ENCODE assay signal across 1 cellular context in genomic region chr2:200812122-200813022, GRCh38.
A peak's percentile ranks its signal among the peaks of the same experiment; 100 is the strongest.
TF ChIP-seq lines count a peak whose summit lies in the region.

No MANE protein-coding gene starts in this region.

TF ChIP-seq in HepG2, 621 proteins besides CTCF, POLR2A, EP300 and RAD21 (continued from another document and continues in another):
- TF ChIP-seq TFDP2 (CRISPR knock-in tag; IDR thresholded peaks at IDR 0.05) (peak; percentile 92), BRD4 (CRISPR knock-in tag; IDR thresholded peaks at IDR 0.05) (no peak), ZNF879 (CRISPR knock-in tag; IDR thresholded peaks at IDR 0.05) (0 out of 2 replicates have a peak, but pooled peaks have one; percentile 59), ZSCAN25 (CRISPR knock-in tag; IDR thresholded peaks at IDR 0.05) (peak; percentile 67; the same call in 1 of the 2 replicates), ZNF10 (CRISPR knock-in tag; IDR thresholded peaks at IDR 0.05; ENCODE audit: borderline replicate concordance, low read depth) (no peak), ZNF225 (CRISPR knock-in tag; IDR thresholded peaks at IDR 0.05) (no peak), ZBTB3 (CRISPR knock-in tag; IDR thresholded peaks at IDR 0.05; ENCODE audit: borderline replicate concordance, low read depth) (no peak; the same call in none of the 2 replicates), ZNF264 (CRISPR knock-in tag; IDR thresholded peaks at IDR 0.05) (no peak), GATA4 (IDR thresholded peaks at IDR 0.05; ENCODE audit: borderline replicate concordance, low read depth) (no peak), TRIM24 (CRISPR knock-in tag; IDR thresholded peaks at IDR 0.05) (no peak), FIP1L1 (IDR thresholded peaks at IDR 0.05; ENCODE audit: borderline replicate concordance, insufficient read depth, low read depth, low read length) (no peak), ZNF468 (CRISPR knock-in tag; IDR thresholded peaks at IDR 0.05) (no peak), ZNF446 (CRISPR knock-in tag; IDR thresholded peaks at IDR 0.05) (no peak), ZBTB7A (CRISPR knock-in tag; IDR thresholded peaks at IDR 0.05) (peak; percentile 48; the same call in 1 of the 2 replicates), NAIF1 (CRISPR knock-in tag; IDR thresholded peaks at IDR 0.05; ENCODE audit: borderline replicate concordance) (0 out of 2 replicates have a peak, but pooled peaks have one; percentile 50), ZSCAN20 (CRISPR knock-in tag; IDR thresholded peaks at IDR 0.05; ENCODE audit: borderline replicate concordance) (peak; percentile 86; the same call in 1 of the 2 replicates), ZNF772 (CRISPR knock-in tag; IDR thresholded peaks at IDR 0.05) (no peak; the same call in 1 of the 2 replicates), UBTF (CRISPR knock-in tag; IDR thresholded peaks at IDR 0.05) (peak; percentile 96), ZNF678 (CRISPR knock-in tag; IDR thresholded peaks at IDR 0.05) (no peak), PAXIP1 (CRISPR knock-in tag; conservative IDR thresholded peaks at IDR 0.05) (peak; percentile 2; the same call in 1 of the 2 replicates), HDAC1 (CRISPR knock-in tag; IDR thresholded peaks at IDR 0.05) (peak; percentile 63), E2F1 (CRISPR knock-in tag; IDR thresholded peaks at IDR 0.05) (peak; percentile 69), PHB2 (IDR thresholded peaks at IDR 0.05; ENCODE audit: partially characterized antibody) (no peak), JUNB (CRISPR knock-in tag; IDR thresholded peaks at IDR 0.05; ENCODE audit: borderline replicate concordance) (no peak), DMAP1 (CRISPR knock-in tag; IDR thresholded peaks at IDR 0.05) (no peak), CHCHD3 (CRISPR knock-in tag; IDR thresholded peaks at IDR 0.05) (no peak), ZNF549 (CRISPR knock-in tag; IDR thresholded peaks at IDR 0.05) (no peak), ZNF382 (CRISPR knock-in tag; IDR thresholded peaks at IDR 0.05; ENCODE audit: borderline replicate concordance) (no peak), ZNF766 (CRISPR knock-in tag; IDR thresholded peaks at IDR 0.05; ENCODE audit: borderline replicate concordance) (no peak)
- TF ChIP-seq, protein P1, sequence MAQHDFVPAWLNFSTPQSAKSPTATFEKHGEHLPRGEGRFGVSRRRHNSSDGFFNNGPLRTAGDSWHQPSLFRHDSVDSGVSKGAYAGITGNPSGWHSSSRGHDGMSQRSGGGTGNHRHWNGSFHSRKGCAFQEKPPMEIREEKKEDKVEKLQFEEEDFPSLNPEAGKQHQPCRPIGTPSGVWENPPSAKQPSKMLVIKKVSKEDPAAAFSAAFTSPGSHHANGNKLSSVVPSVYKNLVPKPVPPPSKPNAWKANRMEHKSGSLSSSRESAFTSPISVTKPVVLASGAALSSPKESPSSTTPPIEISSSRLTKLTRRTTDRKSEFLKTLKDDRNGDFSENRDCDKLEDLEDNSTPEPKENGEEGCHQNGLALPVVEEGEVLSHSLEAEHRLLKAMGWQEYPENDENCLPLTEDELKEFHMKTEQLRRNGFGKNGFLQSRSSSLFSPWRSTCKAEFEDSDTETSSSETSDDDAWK (CRISPR knock-in tag; IDR thresholded peaks at IDR 0.05), result no peak
- TF ChIP-seq, protein P2, sequence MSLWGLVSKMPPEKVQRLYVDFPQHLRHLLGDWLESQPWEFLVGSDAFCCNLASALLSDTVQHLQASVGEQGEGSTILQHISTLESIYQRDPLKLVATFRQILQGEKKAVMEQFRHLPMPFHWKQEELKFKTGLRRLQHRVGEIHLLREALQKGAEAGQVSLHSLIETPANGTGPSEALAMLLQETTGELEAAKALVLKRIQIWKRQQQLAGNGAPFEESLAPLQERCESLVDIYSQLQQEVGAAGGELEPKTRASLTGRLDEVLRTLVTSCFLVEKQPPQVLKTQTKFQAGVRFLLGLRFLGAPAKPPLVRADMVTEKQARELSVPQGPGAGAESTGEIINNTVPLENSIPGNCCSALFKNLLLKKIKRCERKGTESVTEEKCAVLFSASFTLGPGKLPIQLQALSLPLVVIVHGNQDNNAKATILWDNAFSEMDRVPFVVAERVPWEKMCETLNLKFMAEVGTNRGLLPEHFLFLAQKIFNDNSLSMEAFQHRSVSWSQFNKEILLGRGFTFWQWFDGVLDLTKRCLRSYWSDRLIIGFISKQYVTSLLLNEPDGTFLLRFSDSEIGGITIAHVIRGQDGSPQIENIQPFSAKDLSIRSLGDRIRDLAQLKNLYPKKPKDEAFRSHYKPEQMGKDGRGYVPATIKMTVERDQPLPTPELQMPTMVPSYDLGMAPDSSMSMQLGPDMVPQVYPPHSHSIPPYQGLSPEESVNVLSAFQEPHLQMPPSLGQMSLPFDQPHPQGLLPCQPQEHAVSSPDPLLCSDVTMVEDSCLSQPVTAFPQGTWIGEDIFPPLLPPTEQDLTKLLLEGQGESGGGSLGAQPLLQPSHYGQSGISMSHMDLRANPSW (CRISPR knock-in tag; IDR thresholded peaks at IDR 0.05; ENCODE audit: borderline replicate concordance), result 0 out of 2 replicates have a peak, but pooled peaks have one; percentile 51
- TF ChIP-seq, protein P3, sequence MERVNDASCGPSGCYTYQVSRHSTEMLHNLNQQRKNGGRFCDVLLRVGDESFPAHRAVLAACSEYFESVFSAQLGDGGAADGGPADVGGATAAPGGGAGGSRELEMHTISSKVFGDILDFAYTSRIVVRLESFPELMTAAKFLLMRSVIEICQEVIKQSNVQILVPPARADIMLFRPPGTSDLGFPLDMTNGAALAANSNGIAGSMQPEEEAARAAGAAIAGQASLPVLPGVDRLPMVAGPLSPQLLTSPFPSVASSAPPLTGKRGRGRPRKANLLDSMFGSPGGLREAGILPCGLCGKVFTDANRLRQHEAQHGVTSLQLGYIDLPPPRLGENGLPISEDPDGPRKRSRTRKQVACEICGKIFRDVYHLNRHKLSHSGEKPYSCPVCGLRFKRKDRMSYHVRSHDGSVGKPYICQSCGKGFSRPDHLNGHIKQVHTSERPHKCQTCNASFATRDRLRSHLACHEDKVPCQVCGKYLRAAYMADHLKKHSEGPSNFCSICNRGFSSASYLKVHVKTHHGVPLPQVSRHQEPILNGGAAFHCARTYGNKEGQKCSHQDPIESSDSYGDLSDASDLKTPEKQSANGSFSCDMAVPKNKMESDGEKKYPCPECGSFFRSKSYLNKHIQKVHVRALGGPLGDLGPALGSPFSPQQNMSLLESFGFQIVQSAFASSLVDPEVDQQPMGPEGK (CRISPR knock-in tag; IDR thresholded peaks at IDR 0.05), result peak; percentile 55
- TF ChIP-seq, protein P4, sequence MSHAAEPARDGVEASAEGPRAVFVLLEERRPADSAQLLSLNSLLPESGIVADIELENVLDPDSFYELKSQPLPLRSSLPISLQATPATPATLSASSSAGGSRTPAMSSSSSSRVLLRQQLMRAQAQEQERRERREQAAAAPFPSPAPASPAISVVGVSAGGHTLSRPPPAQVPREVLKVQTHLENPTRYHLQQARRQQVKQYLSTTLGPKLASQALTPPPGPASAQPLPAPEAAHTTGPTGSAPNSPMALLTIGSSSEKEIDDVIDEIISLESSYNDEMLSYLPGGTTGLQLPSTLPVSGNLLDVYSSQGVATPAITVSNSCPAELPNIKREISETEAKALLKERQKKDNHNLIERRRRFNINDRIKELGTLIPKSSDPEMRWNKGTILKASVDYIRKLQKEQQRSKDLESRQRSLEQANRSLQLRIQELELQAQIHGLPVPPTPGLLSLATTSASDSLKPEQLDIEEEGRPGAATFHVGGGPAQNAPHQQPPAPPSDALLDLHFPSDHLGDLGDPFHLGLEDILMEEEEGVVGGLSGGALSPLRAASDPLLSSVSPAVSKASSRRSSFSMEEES (CRISPR knock-in tag; IDR thresholded peaks at IDR 0.05), result no peak
- TF ChIP-seq, protein P5, sequence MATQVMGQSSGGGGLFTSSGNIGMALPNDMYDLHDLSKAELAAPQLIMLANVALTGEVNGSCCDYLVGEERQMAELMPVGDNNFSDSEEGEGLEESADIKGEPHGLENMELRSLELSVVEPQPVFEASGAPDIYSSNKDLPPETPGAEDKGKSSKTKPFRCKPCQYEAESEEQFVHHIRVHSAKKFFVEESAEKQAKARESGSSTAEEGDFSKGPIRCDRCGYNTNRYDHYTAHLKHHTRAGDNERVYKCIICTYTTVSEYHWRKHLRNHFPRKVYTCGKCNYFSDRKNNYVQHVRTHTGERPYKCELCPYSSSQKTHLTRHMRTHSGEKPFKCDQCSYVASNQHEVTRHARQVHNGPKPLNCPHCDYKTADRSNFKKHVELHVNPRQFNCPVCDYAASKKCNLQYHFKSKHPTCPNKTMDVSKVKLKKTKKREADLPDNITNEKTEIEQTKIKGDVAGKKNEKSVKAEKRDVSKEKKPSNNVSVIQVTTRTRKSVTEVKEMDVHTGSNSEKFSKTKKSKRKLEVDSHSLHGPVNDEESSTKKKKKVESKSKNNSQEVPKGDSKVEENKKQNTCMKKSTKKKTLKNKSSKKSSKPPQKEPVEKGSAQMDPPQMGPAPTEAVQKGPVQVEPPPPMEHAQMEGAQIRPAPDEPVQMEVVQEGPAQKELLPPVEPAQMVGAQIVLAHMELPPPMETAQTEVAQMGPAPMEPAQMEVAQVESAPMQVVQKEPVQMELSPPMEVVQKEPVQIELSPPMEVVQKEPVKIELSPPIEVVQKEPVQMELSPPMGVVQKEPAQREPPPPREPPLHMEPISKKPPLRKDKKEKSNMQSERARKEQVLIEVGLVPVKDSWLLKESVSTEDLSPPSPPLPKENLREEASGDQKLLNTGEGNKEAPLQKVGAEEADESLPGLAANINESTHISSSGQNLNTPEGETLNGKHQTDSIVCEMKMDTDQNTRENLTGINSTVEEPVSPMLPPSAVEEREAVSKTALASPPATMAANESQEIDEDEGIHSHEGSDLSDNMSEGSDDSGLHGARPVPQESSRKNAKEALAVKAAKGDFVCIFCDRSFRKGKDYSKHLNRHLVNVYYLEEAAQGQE (IDR thresholded peaks at IDR 0.05; ENCODE audit: borderline replicate concordance in 1 of 2, low read depth in 1 of 2, low read length in 2 of 2), result no peak
- TF ChIP-seq, protein P6, sequence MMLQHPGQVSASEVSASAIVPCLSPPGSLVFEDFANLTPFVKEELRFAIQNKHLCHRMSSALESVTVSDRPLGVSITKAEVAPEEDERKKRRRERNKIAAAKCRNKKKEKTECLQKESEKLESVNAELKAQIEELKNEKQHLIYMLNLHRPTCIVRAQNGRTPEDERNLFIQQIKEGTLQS (CRISPR knock-in tag; IDR thresholded peaks at IDR 0.05), result no peak
